ENCODE assay signal across 23 cellular contexts in genomic region chr7:12768948-12769347, GRCh38.
"Had no signal": no experiment of that assay in that cellular context is flagged by ENCODE, and none has a peak within 500 bp of the region (broad histone marks: within the 10 kb centered on the region; RNA-seq: fewer than 3 reads in every experiment).

No MANE protein-coding gene starts in this region.

- H3K27me3 ChIP-seq: Peyer's patch, SJSA1 had no signal

- DNase-seq: activated CD4-positive, alpha-beta T cell treated with anti-CD3 and anti-CD28 coated beads for 4 hours; activated CD8-positive, alpha-beta T cell treated with anti-CD3 and anti-CD28 coated beads, Interleukin-2, amount 10 ng/mL, durations not matched to agents 7 days and 5 days; activated gamma-delta T cell; activated naive CD4-positive, alpha-beta T cell treated with anti-CD3 and anti-CD28 coated beads for 36 hours; activated T-cell treated with anti-CD3 and anti-CD28 coated beads, Interleukin-2, amount 50 U/mL, for 24 hours; central memory CD4-positive, alpha-beta T cell; Kasumi-1; KBM-7; NCI-H1105 treated with DMSO at 0.1 percent for 48 hours; NCI-H1436 treated with DMSO at 0.1 percent for 48 hours; NCI-H187; NCI-H2081; NCI-H510A treated with DMSO at 0.1 percent for 48 hours; NCI-H69; NK-92 treated with Interleukin-12 subunit alpha and Interleukin-12 subunit beta, amount 100 ng/mL, for 24 hours; OCI-M1; Peyer's patch; Right ventricle myocardium superior; T-helper 1 cell had no signal

- ATAC-seq: activated CD4-positive, CD25-positive, alpha-beta regulatory T cell treated with anti-CD3 and anti-CD28 coated beads, Interleukin-2, amount 50 U/mL, for 24 hours; activated CD8-positive, alpha-beta T cell treated with anti-CD3 and anti-CD28 coated beads, Interleukin-2, amount 10 ng/mL, durations not matched to agents 7 days and 5 days had no signal

- H3K27ac ChIP-seq: Peyer's patch, RWPE1, SJSA1 had no signal

- H3K4me3 ChIP-seq: Peyer's patch, SJSA1 had no signal

- H3K9me3 Mint-ChIP-seq: activated T-cell treated with anti-CD3 and anti-CD28 coated beads, Interleukin-2, amount 50 U/mL, for 24 hours had no signal

- H3K36me3 ChIP-seq: Peyer's patch, SJSA1 had no signal

- H3K36me3 Mint-ChIP-seq: activated naive CD8-positive, alpha-beta T cell had no signal

- H3K27ac Mint-ChIP-seq: activated CD8-positive, alpha-beta T cell treated with anti-CD3 and anti-CD28 coated beads, Interleukin-2, amount 10 ng/mL, durations not matched to agents 7 days and 5 days; activated naive CD4-positive, alpha-beta T cell treated with anti-CD3 and anti-CD28 coated beads for 36 hours; activated naive CD8-positive, alpha-beta T cell; activated T-cell treated with anti-CD3 and anti-CD28 coated beads, Interleukin-2, amount 50 U/mL, for 24 hours had no signal

- H3K4me3 Mint-ChIP-seq: activated CD8-positive, alpha-beta T cell treated with anti-CD3 and anti-CD28 coated beads, Interleukin-2, amount 10 ng/mL, durations not matched to agents 7 days and 5 days; activated naive CD4-positive, alpha-beta T cell treated with anti-CD3 and anti-CD28 coated beads for 36 hours; activated naive CD8-positive, alpha-beta T cell; activated T-cell treated with anti-CD3 and anti-CD28 coated beads, Interleukin-2, amount 50 U/mL, for 24 hours had no signal

- H3K9me3 ChIP-seq: Peyer's patch, SJSA1 had no signal
